In the genomic region with DNA sequence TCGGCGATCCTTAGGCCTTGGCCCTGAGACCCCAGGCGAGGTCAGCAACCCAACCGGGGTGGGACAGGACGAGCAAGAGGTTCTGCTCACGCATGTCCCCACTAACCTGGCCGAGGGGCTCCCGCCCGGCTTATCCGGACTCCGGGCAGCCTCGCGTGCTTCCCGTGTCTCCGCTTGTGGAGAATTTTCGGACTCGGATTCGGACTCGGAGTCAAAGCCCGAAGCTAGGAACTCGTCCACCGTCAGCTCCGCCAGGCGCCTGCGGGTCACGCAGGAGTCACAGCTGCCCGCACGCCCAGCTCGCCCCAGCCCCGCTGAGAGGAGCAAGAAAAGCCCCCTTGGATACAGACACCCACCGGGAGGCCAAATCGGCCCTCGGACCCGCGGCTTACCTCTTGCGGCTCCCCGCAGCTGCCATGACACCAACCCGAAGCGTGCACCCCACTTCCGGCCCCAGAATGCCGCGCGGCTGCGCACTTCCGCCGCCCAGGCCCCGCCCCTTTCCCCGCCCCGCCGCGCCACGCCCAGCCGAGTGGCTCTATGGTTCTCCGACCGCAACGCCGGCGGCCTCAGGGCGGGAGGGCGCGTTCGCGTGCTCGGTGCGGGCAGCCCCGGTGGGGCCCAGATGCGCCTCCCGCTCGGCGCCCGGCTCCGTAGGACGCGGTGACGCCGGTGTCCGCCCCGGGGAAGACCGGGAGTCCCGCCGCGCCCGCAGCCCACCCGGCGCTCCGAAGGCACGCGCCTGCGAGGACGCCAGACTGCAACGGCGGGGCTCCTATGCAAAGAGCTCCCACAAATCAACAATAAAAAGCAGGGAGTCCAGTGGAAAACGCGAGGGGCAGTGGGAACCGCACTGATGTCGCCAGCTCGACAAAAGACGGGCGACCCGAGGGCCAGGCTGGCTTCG, we compare ENCODE assay signal across 8 cellular contexts. TPM values are rescaled to one million over a fixed set of nuclear protein-coding genes. Genes with fewer than 3 reads are reported as not detected.
DNase-seq lines count a peak whose midpoint lies in the region; ATAC-seq lines count a peak whose summit lies in the region.

TSS of gene NOC2L (minus strand) at position 434 of the 907 bp plus-strand sequence. CDS start at position 418, 16 bp downstream.

- H2AFZ ChIP-seq in ACC112 (ENCODE audit: low read length, unreplicated experiment): peak within 1 kb of the TSS; percentile 92

- peak within 1 kb of the TSS; percentile 100 for H3K4me3 ChIP-seq in ACC112 (ENCODE audit: low read depth, low read length)

- ATAC-seq in GM18867 (IDR thresholded peaks at IDR 0.05; ENCODE audit: unreplicated experiment): peak; percentile 67
- ATAC-seq in HG03139 (IDR thresholded peaks at IDR 0.05; ENCODE audit: unreplicated experiment): peak; percentile 62

- H3K79me2 ChIP-seq in ACC112 (ENCODE audit: control insufficient read depth, insufficient read depth, low read length, unreplicated experiment): peaks cover 26% of the 10 kb centered on the region

- peak; percentile 56 for DNase-seq in NCI-H510A (lab: John Stamatoyannopoulos, UW)
- DNase-seq in activated CD4-positive, alpha-beta T cell treated with anti-CD3 and anti-CD28 coated beads for 24 hours (ENCODE audit: low read depth in 2 of 2): peak; percentile 97 to 99
- DNase-seq in cerebellum (ENCODE audit: low spot score): peak; percentile 95
- peak; percentile 89 for DNase-seq in kidney tubule cell (ENCODE audit: low spot score)
- DNase-seq in stimulated activated CD4-positive, alpha-beta T cell treated with anti-CD3 and anti-CD28 coated beads, Interleukin-1b, Interleukin-23, amount 100 ng/mL, for 4 hours (ENCODE audit: low read depth in 2 of 2): peak; percentile 99

- peaks cover 5% of the 10 kb centered on the region for H3K4me1 ChIP-seq in ACC112 (ENCODE audit: control insufficient read depth, insufficient read depth, low read length, unreplicated experiment)

- H3K27ac ChIP-seq in ACC112 (ENCODE audit: low read depth, low read length): no peak within 1 kb of the TSS

- no peaks in the 10 kb centered on the region for H3K36me3 ChIP-seq in ACC112 (ENCODE audit: insufficient read depth, low read length)

- peaks cover 5% of the 10 kb centered on the region; the same call in 1 of the 2 replicates for H3K27me3 ChIP-seq in ACC112 (ENCODE audit: insufficient read depth, low read length)

RNA-seq across cellular contexts. Expression of gene NOC2L, which starts in this region (rescaled TPM):
- total RNA-seq in cerebellum: 30.2 TPM
